Comparison of ENCODE assay signal across 19 cellular contexts in genomic region chr9:131818089-131818488, GRCh38.
"Had no signal": no experiment of that assay in that cellular context is flagged by ENCODE, and none has a peak within 500 bp of the region (broad histone marks: within the 10 kb centered on the region; RNA-seq: fewer than 3 reads in every experiment).

No MANE protein-coding gene starts in this region.

- H3K9me3 ChIP-seq: heart right ventricle, left ventricle myocardium inferior, lower lobe of right lung, ovary, stomach, thoracic aorta, transverse colon had no signal

- H3K4me1 ChIP-seq: heart right ventricle, left ventricle myocardium inferior, lower lobe of right lung, neural progenitor cell, stomach, transverse colon had no signal

- DNase-seq: cortex of kidney; dorsolateral prefrontal cortex; effector CD8-positive, alpha-beta T cell; heart right ventricle; hypothalamus; left ventricle myocardium inferior; lower lobe of right lung; midbrain; nucleus accumbens; ovary; right cardiac atrium; small intestine; stimulated activated CD4-positive, alpha-beta T cell treated with anti-CD3 and anti-CD28 coated beads, Interleukin-12 subunit alpha, Interleukin-12 subunit beta, amount 100 ng/mL, for 4 hours; stimulated activated naive CD4-positive, alpha-beta T cell; stomach; transverse colon had no signal

- H3K27me3 ChIP-seq: neural progenitor cell, ovary had no signal

- H3K4me3 ChIP-seq: dorsolateral prefrontal cortex, heart right ventricle, left ventricle myocardium inferior, lower lobe of right lung, neural progenitor cell, ovary, stomach, thoracic aorta, transverse colon had no signal

- H3K27ac ChIP-seq: dorsolateral prefrontal cortex, heart right ventricle, left ventricle myocardium inferior, lower lobe of right lung, neural progenitor cell, ovary, stomach, thoracic aorta, transverse colon had no signal

- ATAC-seq: heart right ventricle; lower lobe of right lung; natural killer cell treated with Interleukin-12 subunit alpha and Interleukin-12 subunit beta and Interleukin-15 and Interleukin-18, amount 100 ng/mL, for 72 hours; right cardiac atrium had no signal

- H3K36me3 ChIP-seq: heart right ventricle, left ventricle myocardium inferior, lower lobe of right lung, neural progenitor cell, ovary, stomach, thoracic aorta, transverse colon had no signal
